In the genomic region with DNA sequence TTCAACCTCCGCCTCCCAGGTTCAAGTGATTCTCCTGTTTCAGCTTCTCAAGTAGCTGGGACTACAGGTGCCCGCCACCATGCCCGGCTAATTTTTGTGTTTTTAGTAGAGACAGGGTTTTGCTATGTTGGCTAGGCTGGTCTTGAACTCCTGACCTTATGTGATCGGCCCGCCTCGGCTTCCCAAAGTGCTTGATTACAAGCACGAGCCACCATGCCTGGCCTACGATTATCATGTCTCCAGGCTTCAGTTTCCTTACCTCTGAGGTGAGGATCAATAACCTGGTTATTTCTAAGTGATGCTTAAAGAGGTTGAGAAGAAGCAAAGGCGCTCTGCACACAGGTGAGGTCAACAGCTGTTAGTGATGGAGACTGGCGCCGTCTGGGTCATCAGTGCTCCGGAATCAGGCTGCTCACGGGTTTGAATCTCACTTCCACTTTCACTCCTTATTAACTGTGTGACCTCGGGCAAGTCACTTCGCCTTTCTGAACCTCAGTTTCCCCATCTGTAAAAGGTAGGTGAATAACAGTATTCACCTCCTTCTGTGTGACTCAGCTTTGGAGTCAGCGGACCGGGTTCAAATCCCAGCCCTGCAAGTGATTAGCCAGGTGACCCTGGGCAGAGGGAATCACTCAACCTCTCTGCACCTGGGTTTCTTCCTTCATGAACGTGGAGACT, we compare ENCODE assay signal across 8 cellular contexts. TPM values are rescaled to one million over a fixed set of nuclear protein-coding genes. Genes with fewer than 3 reads are reported as not detected.
A peak's percentile ranks its signal among the peaks of the same experiment; 100 is the strongest.
DNase-seq lines count a peak whose midpoint lies in the region; ATAC-seq and TF ChIP-seq lines count a peak whose summit lies in the region.

No MANE protein-coding gene starts in this region.

- no peaks in the 10 kb centered on the region for H3K9me3 ChIP-seq in heart left ventricle

- DNase-seq in heart left ventricle: no peak
- DNase-seq in cardiac septum (ENCODE audit: low spot score): no peak
- no peak for DNase-seq in Jurkat, Clone E6-1 (ENCODE audit: low read depth, low spot score)
- no peak for DNase-seq in coronary artery (ENCODE audit: low spot score)
- no peak for DNase-seq in inferior parietal cortex (ENCODE audit: extremely low spot score)
- DNase-seq in caudate nucleus (lab: John Stamatoyannopoulos, UW): no peak

- peaks cover 0 to 42% (median 21%) of the 10 kb centered on the region in 12 donors for H3K4me1 ChIP-seq in heart left ventricle

- no peaks in the 10 kb centered on the region for H3K27me3 ChIP-seq in heart left ventricle

- WGBS in heart left ventricle, 4 donors: 69 to 74% (median 71%) methylated on average over 18 of the region's 18 CpGs

- H3K27ac ChIP-seq in heart left ventricle (peak overlapping the region in 8 of 12 donors; percentile 14 to 78 (median 64)), coronary artery (peak overlapping the region; percentile 61 to 93), caudate nucleus (ENCODE audit: low read depth, low read length) (no peak overlapping the region)

- peak overlapping the region; percentile 30 to 81 (median 53) for H3K27ac Mint-ChIP-seq in nephron

- peak in 1 of 4 donors; percentile 5 for ATAC-seq in heart left ventricle
- ATAC-seq in GM18868 (IDR thresholded peaks at IDR 0.05; ENCODE audit: unreplicated experiment): no peak

- H3K4me3 Mint-ChIP-seq in nephron: peak overlapping the region; percentile 81 to 90 (median 88)

- H3K9me3 Mint-ChIP-seq in nephron: no peaks in the 10 kb centered on the region

- H3K36me3 ChIP-seq in heart left ventricle: no peaks in the 10 kb centered on the region

- TF ChIP-seq CTCF in heart left ventricle (IDR thresholded peaks at IDR 0.05) (no peak), coronary artery (IDR thresholded peaks at IDR 0.05) (no peak), nephron (IDR thresholded peaks at IDR 0.05; ENCODE audit: unreplicated experiment in 3 of 3) (no peak)

- TF ChIP-seq POLR2A in heart left ventricle (IDR thresholded peaks at IDR 0.05): no peak

- H3K36me3 Mint-ChIP-seq in nephron (ENCODE audit: low read depth): no peaks in the 10 kb centered on the region

- peaks cover 29% of the 10 kb centered on the region for H3K4me1 Mint-ChIP-seq in nephron

- H3K27me3 Mint-ChIP-seq in nephron (ENCODE audit: low read depth): peaks cover 4% of the 10 kb centered on the region

- peak overlapping the region; percentile 37 to 98 (median 78) for H3K4me3 ChIP-seq in heart left ventricle
- peak overlapping the region; percentile 65 for H3K4me3 ChIP-seq in Jurkat, Clone E6-1 (ENCODE audit: low read length)
- peak overlapping the region; percentile 99 for H3K4me3 ChIP-seq in coronary artery

- intact Hi-C loops in heart left ventricle (cut with DNase I) (loop anchor here in 5 of 10 donors (5.0 to 10.0 kb wide), 6 partner anchors 54 to 176 kb away; a partner anchor contains a TSS), cardiac septum (cut with DNase I) (loop anchor here (1.0 to 5.0 kb wide), 2 partner anchors 61 to 74 kb away; a partner anchor contains a TSS)

RNA-seq across cellular contexts. Expression of a gene that starts 0.7 kb away (rescaled TPM):
- total RNA-seq in heart left ventricle: 10 to 100 TPM; 14.4 to 28.0 (median 24.0) TPM
- 10 to 100 TPM in 1 of 2 donors, 1 to 10 TPM in 1; 8.1 to 10.8 TPM for polyA plus RNA-seq in heart left ventricle
- 16.6 TPM for total RNA-seq in cardiac septum
- 30.1 TPM for polyA plus RNA-seq in Jurkat, Clone E6-1 (2012; ENCODE audit: insufficient read depth, insufficient read length)
